Comparison of ENCODE assay signal across 29 cellular contexts in genomic region chr7:79352323-79352722, GRCh38.
A peak's percentile ranks its signal among the peaks of the same experiment; 100 is the strongest.
DNase-seq lines count a peak whose midpoint lies in the region; ATAC-seq lines count a peak whose summit lies in the region.
"Had no signal": no experiment of that assay in that cellular context is flagged by ENCODE, and none has a peak within 500 bp of the region (broad histone marks: within the 10 kb centered on the region; RNA-seq: fewer than 3 reads in every experiment).

No MANE protein-coding gene starts in this region.

- H3K27me3 ChIP-seq in trophoblast cell (ENCODE audit: insufficient read depth, low read length) = no peaks in the 10 kb centered on the region
- H3K27me3 ChIP-seq: left lung, upper lobe of left lung had no signal

- no peak overlapping the region for H3K4me3 ChIP-seq in trophoblast cell (ENCODE audit: low read depth, low read length)
- H3K4me3 ChIP-seq: GM12878, HAP-1, left lung, PC-9, upper lobe of left lung had no signal

- H3K14ac ChIP-seq in trophoblast cell (ENCODE audit: low read length) = no peak overlapping the region

- H3K4ac ChIP-seq in trophoblast cell (ENCODE audit: low read depth, low read length) = no peak overlapping the region

- H3K9me3 ChIP-seq in trophoblast cell (ENCODE audit: insufficient read depth, low read depth, low read length) = no peaks in the 10 kb centered on the region
- H3K9me3 ChIP-seq: HAP-1, left lung, upper lobe of left lung had no signal

- H2BK12ac ChIP-seq in trophoblast cell (ENCODE audit: low read length) = no peak overlapping the region

- H3K79me1 ChIP-seq in trophoblast cell (ENCODE audit: low read length) = no peaks in the 10 kb centered on the region

- H2BK120ac ChIP-seq in trophoblast cell (ENCODE audit: insufficient read depth, low read length, poor library complexity) = no peak overlapping the region

- no peak overlapping the region for H4K91ac ChIP-seq in trophoblast cell (ENCODE audit: low read depth, low read length)

- H2AFZ ChIP-seq in trophoblast cell (ENCODE audit: insufficient read depth, low read length, poor library complexity) = no peak overlapping the region
- H2AFZ ChIP-seq: PC-9 had no signal

- DNase-seq in Right ventricle myocardium superior = no peak
- no peak for DNase-seq in cardiac septum (ENCODE audit: low spot score)
- DNase-seq in amniotic epithelial cell (ENCODE audit: low read depth) = peak; percentile 72
- no peak for DNase-seq in left ventricle myocardium superior
- no peak for DNase-seq in trophoblast cell
- no peak for DNase-seq in stimulated activated CD4-positive, alpha-beta T cell treated with anti-CD3 and anti-CD28 coated beads, Interleukin-2, amount 100 ng/mL, for 48 hours
- DNase-seq: activated CD4-positive, alpha-beta T cell treated with anti-CD3 and anti-CD28 coated beads, Interleukin-2, amount 50 U/mL, for 4 hours; activated CD8-positive, alpha-beta memory T cell treated with anti-CD3 and anti-CD28 coated beads, Interleukin-2, amount 10 ng/mL, durations not matched to agents 7 days and 5 days; activated naive CD4-positive, alpha-beta T cell; activated naive CD8-positive, alpha-beta T cell treated with anti-CD3 and anti-CD28 coated beads, Interleukin-2, amount 50 U/mL, for 24 hours; activated T-cell treated with anti-CD3 and anti-CD28 coated beads, Interleukin-2, amount 50 U/mL, for 48 hours; CD8-positive, alpha-beta T cell; midbrain; naive B cell; NCI-H1417; NCI-H2029; NCI-H526; PC-9; SHP77; T-helper 2 cell; upper lobe of left lung had no signal

- no peak overlapping the region for H3K4me2 ChIP-seq in trophoblast cell (ENCODE audit: low read length)
- H3K4me2 ChIP-seq: KMS-11, PC-9 had no signal

- ATAC-seq in Right ventricle myocardium superior (ENCODE audit: poor library complexity) = peak; percentile 41
- ATAC-seq in left ventricle myocardium superior = peak; percentile 50
- no peak for ATAC-seq in GM19397 (IDR thresholded peaks at IDR 0.05; ENCODE audit: unreplicated experiment)
- no peak for ATAC-seq in GM18520 (IDR thresholded peaks at IDR 0.05; ENCODE audit: unreplicated experiment)
- ATAC-seq: activated CD4-positive, CD25-positive, alpha-beta regulatory T cell treated with anti-CD3 and anti-CD28 coated beads, Interleukin-2, amount 50 U/mL, for 24 hours; activated CD8-positive, alpha-beta memory T cell treated with anti-CD3 and anti-CD28 coated beads, Interleukin-2, amount 10 ng/mL, durations not matched to agents 7 days and 5 days; activated naive CD8-positive, alpha-beta T cell treated with anti-CD3 and anti-CD28 coated beads, Interleukin-2, amount 50 U/mL, for 24 hours; CD8-positive, alpha-beta T cell; GM12878; left lung had no signal

- no peaks in the 10 kb centered on the region for H3K4me1 ChIP-seq in trophoblast cell (ENCODE audit: control insufficient read depth in 1 of 2, insufficient read depth in 2 of 2, low read length in 2 of 2)
- H3K4me1 ChIP-seq: HAP-1, left lung, upper lobe of left lung had no signal

- H3K79me2 ChIP-seq in trophoblast cell (ENCODE audit: control insufficient read depth, insufficient read depth, low read length, poor library complexity) = no peaks in the 10 kb centered on the region

- no peaks in the 10 kb centered on the region for H3K36me3 ChIP-seq in trophoblast cell (ENCODE audit: control insufficient read depth in 1 of 2, insufficient read depth in 2 of 2, low read length in 2 of 2)
- H3K36me3 ChIP-seq: HAP-1, left lung, upper lobe of left lung had no signal

- no peak overlapping the region for H2AK5ac ChIP-seq in trophoblast cell (ENCODE audit: low read length)

- H3K27ac ChIP-seq in trophoblast cell (ENCODE audit: low read depth, low read length) = no peak overlapping the region
- H3K27ac ChIP-seq: HL-60, KMS-11, left lung, PC-9, upper lobe of left lung had no signal

- no peak overlapping the region for H4K12ac ChIP-seq in trophoblast cell (ENCODE audit: low read depth, low read length)

- intact Hi-C loops in Right ventricle myocardium superior (cut with DNase I) = no loop called here
- intact Hi-C loops in cardiac septum (cut with DNase I) = no loop called here
- intact Hi-C loops in left ventricle myocardium superior (cut with micrococcal nuclease) = no loop called here

- no peak overlapping the region for H4K8ac ChIP-seq in trophoblast cell (ENCODE audit: low read depth, low read length)

- H3K23ac ChIP-seq in trophoblast cell (ENCODE audit: low read length) = no peak overlapping the region

- H3K18ac ChIP-seq in trophoblast cell (ENCODE audit: low read length) = no peak overlapping the region

- no peak overlapping the region for H2BK5ac ChIP-seq in trophoblast cell (ENCODE audit: low read depth, low read length, poor library complexity)

- no peak overlapping the region for H3K9ac ChIP-seq in trophoblast cell (ENCODE audit: low read length)
- H3K9ac ChIP-seq: KMS-11 had no signal

Comparison
In these comparisons a context has a peak if more than half of its experiments do, and no peak if none do; other contexts are left out.
1. ATAC-seq: peak in Right ventricle myocardium superior (single experiment) and left ventricle myocardium superior (single experiment); none in GM19397 (single experiment) and GM18520 (single experiment).